25 cellular contexts compared by ENCODE assay signal in the genomic region with DNA sequence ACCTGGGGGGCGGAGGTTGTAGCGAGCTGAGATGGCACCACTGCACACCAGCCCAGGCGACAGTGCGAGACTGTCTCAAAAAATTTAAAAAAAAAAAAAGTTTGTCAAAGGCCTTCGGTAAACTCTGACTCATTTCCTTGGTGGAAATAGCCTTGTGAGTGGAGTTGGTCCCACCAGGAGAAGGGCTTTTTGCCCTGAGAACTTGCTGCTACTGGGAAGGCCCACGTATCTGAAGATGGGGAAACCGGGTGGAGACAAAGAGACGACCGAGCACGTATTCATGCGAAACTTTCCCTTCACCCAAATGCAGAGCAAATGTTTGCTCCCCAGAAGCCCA. TPM values are rescaled to one million over a fixed set of nuclear protein-coding genes. Genes with fewer than 3 reads are reported as not detected.
DNase-seq lines count a peak whose midpoint lies in the region; ATAC-seq and TF ChIP-seq lines count a peak whose summit lies in the region.
"Had no signal": no experiment of that assay in that cellular context is flagged by ENCODE, and none has a peak within 500 bp of the region (broad histone marks: within the 10 kb centered on the region; RNA-seq: fewer than 3 reads in every experiment).

No MANE protein-coding gene starts in this region.

- TF ChIP-seq CTCF in MCF 10A (IDR thresholded peaks at IDR 0.05; ENCODE audit: unreplicated experiment): no peak
- TF ChIP-seq CTCF in mammary epithelial cell (conservative IDR thresholded peaks at IDR 0.05 in 1 of 2, IDR thresholded peaks at IDR 0.05 in 1 of 2; ENCODE audit: extremely low read depth in 1 of 2, insufficient read depth in 1 of 2, low read depth in 1 of 2, low read length in 2 of 2): no peak
- TF ChIP-seq CTCF in right lobe of liver (IDR thresholded peaks at IDR 0.05): no peak
- TF ChIP-seq CTCF in ovary (IDR thresholded peaks at IDR 0.05): no peak

- no peak overlapping the region for H3K9ac ChIP-seq in mammary epithelial cell (ENCODE audit: insufficient read depth, low read length)

- H3K4me2 ChIP-seq in mammary epithelial cell (ENCODE audit: insufficient read depth, low read depth, low read length): no peak overlapping the region

- H3K4me3 ChIP-seq in mammary epithelial cell (replicated peaks in 1 of 3; ENCODE audit: insufficient read depth in 1 of 3, low read depth in 2 of 3, low read length in 3 of 3) (no peak overlapping the region), right lobe of liver (no peak overlapping the region), ovary (no peak overlapping the region)
- H3K4me3 ChIP-seq: thyroid gland had no signal

- H3K9me3 Mint-ChIP-seq in MCF 10A (ENCODE audit: unreplicated experiment) (no peaks in the 10 kb centered on the region), T-cell (no peaks in the 10 kb centered on the region)
- no peaks in the 10 kb centered on the region for H3K9me3 Mint-ChIP-seq in dendritic cell treated with granulocyte-macrophage colony-stimulating factor and Interleukin-4, amounts not matched to agents 40 ng/mL and 50 ng/mL, for 4 days
- H3K9me3 Mint-ChIP-seq: activated T-cell treated with anti-CD3 and anti-CD28 coated beads, Interleukin-2, amount 50 U/mL, for 4 hours; central memory CD8-positive, alpha-beta T cell; HFFc6; nephron had no signal

- no peak overlapping the region for H2AFZ ChIP-seq in mammary epithelial cell (ENCODE audit: low read depth, low read length)

- TF ChIP-seq POLR2A in right lobe of liver (IDR thresholded peaks at IDR 0.05) (no peak), ovary (IDR thresholded peaks at IDR 0.05) (no peak)

- TF ChIP-seq EP300 in ovary (IDR thresholded peaks at IDR 0.05): no peak

- H3K4me3 Mint-ChIP-seq in MCF 10A (ENCODE audit: unreplicated experiment) (no peak overlapping the region), T-cell (no peak overlapping the region)
- H3K4me3 Mint-ChIP-seq in dendritic cell treated with granulocyte-macrophage colony-stimulating factor and Interleukin-4, amounts not matched to agents 40 ng/mL and 50 ng/mL, for 4 days: no peak overlapping the region
- H3K4me3 Mint-ChIP-seq: activated T-cell treated with anti-CD3 and anti-CD28 coated beads, Interleukin-2, amount 50 U/mL, for 4 hours; B cell; central memory CD8-positive, alpha-beta T cell; HFFc6; nephron had no signal

- H3K27ac ChIP-seq in mammary epithelial cell (ENCODE audit: insufficient read depth, low read depth, low read length): no peak overlapping the region
- H3K27ac ChIP-seq in right lobe of liver: peak overlapping the region in 2 of 3 donors; percentile 56 to 92
- H3K27ac ChIP-seq in ovary: no peak overlapping the region
- H3K27ac ChIP-seq: thyroid gland had no signal

- 94% methylated on average over 11 of the region's 11 CpGs for WGBS in mammary epithelial cell (ENCODE audit: low coverage, missing lambda C conversion rate)
- WGBS in right lobe of liver (ENCODE audit: insufficient coverage, low coverage, low lambda C conversion rate, missing lambda C conversion rate): 89% methylated on average over 6 of the region's 11 CpGs
- 95 to 96% (median 95%) methylated on average over 11 of the region's 11 CpGs for WGBS in ovary, 3 donors

- BruUV-seq in MCF 10A (replicated peaks; lab: Mats Ljungman, UMichigan) (no TSS peak), mammary epithelial cell (replicated peaks; lab: Mats Ljungman, UMichigan) (no TSS peak)

- H3K27me3 Mint-ChIP-seq in MCF 10A (ENCODE audit: insufficient read depth, unreplicated experiment) (no peaks in the 10 kb centered on the region), T-cell (no peaks in the 10 kb centered on the region)
- peaks cover 32% of the 10 kb centered on the region for H3K27me3 Mint-ChIP-seq in dendritic cell treated with granulocyte-macrophage colony-stimulating factor and Interleukin-4, amounts not matched to agents 40 ng/mL and 50 ng/mL, for 4 days

- H3K36me3 Mint-ChIP-seq in MCF 10A (ENCODE audit: insufficient read depth, unreplicated experiment) (peaks cover 16% of the 10 kb centered on the region), T-cell (peaks cover 23% of the 10 kb centered on the region)
- no peaks in the 10 kb centered on the region for H3K36me3 Mint-ChIP-seq in dendritic cell treated with granulocyte-macrophage colony-stimulating factor and Interleukin-4, amounts not matched to agents 40 ng/mL and 50 ng/mL, for 4 days (ENCODE audit: low read depth)

- intact Hi-C loops in MCF 10A (cut with micrococcal nuclease) (no loop called here), mammary epithelial cell (cut with micrococcal nuclease) (no loop called here), right lobe of liver (cut with DNase I) (no loop called here), ovary (cut with DNase I) (no loop called here)
- intact Hi-C loops in dendritic cell treated with granulocyte-macrophage colony-stimulating factor and Interleukin-4, amounts not matched to agents 40 ng/mL and 50 ng/mL, for 4 days (cut with micrococcal nuclease): no loop called here

- ATAC-seq in right lobe of liver: no peak
- ATAC-seq in T-cell (replicated peaks in 1 of 4): no peak
- ATAC-seq in HG03442 (IDR thresholded peaks at IDR 0.05; ENCODE audit: unreplicated experiment): no peak
- ATAC-seq: activated T-cell treated with anti-CD3 and anti-CD28 coated beads, Interleukin-2, amount 50 U/mL, for 4 hours had no signal

- H3K79me2 ChIP-seq in mammary epithelial cell (ENCODE audit: insufficient read depth, low read length): peaks cover 17% of the 10 kb centered on the region

- no peak for DNase-seq in MCF 10A (ENCODE audit: unreplicated experiment)
- DNase-seq in mammary epithelial cell: no peak
- no peak for DNase-seq in right lobe of liver
- DNase-seq in T-cell: no peak
- DNase-seq in ovary: no peak
- no peak for DNase-seq in NCI-H1092 (lab: John Stamatoyannopoulos, UW)
- DNase-seq: 8988T; activated naive CD4-positive, alpha-beta T cell treated with Interleukin-2 at 50 U/mL for 16 hours; activated T-cell treated with anti-CD3 and anti-CD28 coated beads, Interleukin-2, amount 50 U/mL, for 4 hours; amygdala; effector memory CD4-positive, alpha-beta T cell; HFFc6; Kasumi-1; NCI-H1092 treated with DMSO at 0.1 percent for 48 hours; NCI-H2029; NCI-H2227 treated with DMSO at 0.1 percent for 48 hours; posterior cingulate gyrus; SIG-M5; thyroid gland had no signal

- H4K20me1 ChIP-seq in mammary epithelial cell (ENCODE audit: insufficient read depth, low read length): no peaks in the 10 kb centered on the region

- in situ Hi-C loops in mammary epithelial cell (cut with MboI; ENCODE audit: low sequenced_read_pairs in 2 of 2): no loop called here

- H3K27me3 ChIP-seq in mammary epithelial cell (ENCODE audit: insufficient read depth, low read length) (no peaks in the 10 kb centered on the region), right lobe of liver (no peaks in the 10 kb centered on the region), ovary (no peaks in the 10 kb centered on the region)
- H3K27me3 ChIP-seq: thyroid gland had no signal

- POLR2A ChIA-PET in MCF 10A (lab: Yijun Ruan, JAX) (interaction anchor here (0.5 to 3.8 kb wide), 21 partner anchors 12 to 579 kb away, joined by 3 to 22 read pairs (median 4); a partner anchor contains a TSS), T-cell (lab: Charles Lee) (no interaction called here)

- H3K9me3 ChIP-seq in mammary epithelial cell (replicated peaks; ENCODE audit: insufficient read depth, low read length): no peaks in the 10 kb centered on the region
- no peaks in the 10 kb centered on the region for H3K9me3 ChIP-seq in right lobe of liver
- H3K9me3 ChIP-seq in ovary: no peaks in the 10 kb centered on the region
- H3K9me3 ChIP-seq: thyroid gland had no signal

- no peaks in the 10 kb centered on the region for H3K36me3 ChIP-seq in mammary epithelial cell (ENCODE audit: insufficient read depth, low read length)
- H3K36me3 ChIP-seq in right lobe of liver: no peaks in the 10 kb centered on the region
- no peaks in the 10 kb centered on the region for H3K36me3 ChIP-seq in ovary
- H3K36me3 ChIP-seq: thyroid gland had no signal

- H3K4me1 Mint-ChIP-seq in MCF 10A (ENCODE audit: insufficient read depth, unreplicated experiment): peaks cover 40% of the 10 kb centered on the region
- peaks cover 36% of the 10 kb centered on the region for H3K4me1 Mint-ChIP-seq in dendritic cell treated with granulocyte-macrophage colony-stimulating factor and Interleukin-4, amounts not matched to agents 40 ng/mL and 50 ng/mL, for 4 days (ENCODE audit: low read depth)
- H3K4me1 Mint-ChIP-seq in T-cell: no peaks in the 10 kb centered on the region
- H3K4me1 Mint-ChIP-seq: central memory CD8-positive, alpha-beta T cell had no signal

- CTCF ChIA-PET in MCF 10A (lab: Yijun Ruan, JAX) (interaction anchor here (0.6 to 1.8 kb wide), 5 partner anchors 99 to 509 kb away, joined by 3 to 5 read pairs (median 3); no protein-coding TSS in a partner anchor), mammary epithelial cell (lab: Charles Lee; ENCODE audit: low non-redundant PET) (no interaction called here), T-cell (lab: Charles Lee) (no interaction called here)

- dilution Hi-C loops in mammary epithelial cell (cut with HindIII; ENCODE audit: low sequenced_read_pairs): no loop called here

- peaks cover 33% of the 10 kb centered on the region for H3K4me1 ChIP-seq in mammary epithelial cell (ENCODE audit: insufficient read depth, low read length)
- peaks cover 0 to 90% (median 44%) of the 10 kb centered on the region in 4 donors for H3K4me1 ChIP-seq in right lobe of liver
- H3K4me1 ChIP-seq in ovary (ENCODE audit: insufficient read depth): peaks cover 9% of the 10 kb centered on the region

- H3K27ac Mint-ChIP-seq in MCF 10A (ENCODE audit: low read depth, unreplicated experiment) (peak overlapping the region; percentile 87), T-cell (no peak overlapping the region)
- peak overlapping the region; percentile 69 for H3K27ac Mint-ChIP-seq in dendritic cell treated with granulocyte-macrophage colony-stimulating factor and Interleukin-4, amounts not matched to agents 40 ng/mL and 50 ng/mL, for 4 days
- H3K27ac Mint-ChIP-seq: B cell, HFFc6 had no signal

RNA-seq across cellular contexts. Expression of a gene that starts 51.7 kb away (rescaled TPM):
- total RNA-seq in MCF 10A (2022): 11.5 and 11.9 TPM in 2 replicates
- 10 to 100 TPM; 34.0 to 49.3 TPM for total RNA-seq in mammary epithelial cell
- polyA plus RNA-seq in mammary epithelial cell: 5.8 TPM
- polyA minus RNA-seq in mammary epithelial cell: 39.2 TPM
- total RNA-seq in right lobe of liver: 10 to 100 TPM; 11.7 to 27.6 (median 16.3) TPM
- total RNA-seq in T-cell: 10 to 100 TPM in 3 of 5 donors, 1 to 10 TPM in 2; 6.2 to 14.8 (median 12.1) TPM
- 10 to 100 TPM in 1 of 7 donors, 1 to 10 TPM in 6; 3.7 to 31.0 (median 6.9) TPM for total RNA-seq in ovary
- 1 to 10 TPM; 2.3 to 4.2 TPM for polyA plus RNA-seq in ovary
- total RNA-seq: OCI-LY7 had no signal

Comparison
In these comparisons a context has a peak if more than half of its experiments do, and no peak if none do; other contexts are left out.
1. H3K27ac Mint-ChIP-seq: peak in MCF 10A (single experiment) and dendritic cell treated with granulocyte-macrophage colony-stimulating factor and Interleukin-4, amounts not matched to agents 40 ng/mL and 50 ng/mL, for 4 days (single experiment); none in T-cell (0 of 2).
2. H3K27ac ChIP-seq: peak in right lobe of liver (2 of 3); none in mammary epithelial cell (single experiment) and ovary (0 of 2).